Comparison of ENCODE assay signal across 19 cellular contexts in genomic region chr12:93794738-93795137, GRCh38.
DNase-seq lines count a peak whose midpoint lies in the region; ATAC-seq, FAIRE-seq and TF ChIP-seq lines count a peak whose summit lies in the region.
"Had no signal": no experiment of that assay in that cellular context is flagged by ENCODE, and none has a peak within 500 bp of the region (broad histone marks: within the 10 kb centered on the region; RNA-seq: fewer than 3 reads in every experiment).

No MANE protein-coding gene starts in this region.

- no peaks in the 10 kb centered on the region for H3K36me3 ChIP-seq in Karpas-422 (ENCODE audit: insufficient read depth, low read length)
- no peaks in the 10 kb centered on the region for H3K36me3 ChIP-seq in mesendoderm (ENCODE audit: control insufficient read depth, insufficient read depth, low read length)
- H3K36me3 ChIP-seq: BLaER1 had no signal

- H3K4me2 ChIP-seq in Karpas-422 (ENCODE audit: low read depth, low read length, poor library complexity, severe bottlenecking) (peak overlapping the region; percentile 1), mesendoderm (ENCODE audit: low read length) (no peak overlapping the region)
- H3K4me2 ChIP-seq: BLaER1 had no signal

- H3K4me1 ChIP-seq in Karpas-422 (ENCODE audit: low read length) (peaks cover 50% of the 10 kb centered on the region), mesendoderm (ENCODE audit: control insufficient read depth, low read depth, low read length) (peaks cover 4% of the 10 kb centered on the region)

- no peak overlapping the region for H2AFZ ChIP-seq in Karpas-422 (ENCODE audit: low read length)

- FAIRE-seq in GM12892 (lab: Jason Lieb, UNC): no peak
- FAIRE-seq: K562 had no signal

- H3K79me2 ChIP-seq in Karpas-422 (ENCODE audit: low read length): no peaks in the 10 kb centered on the region
- H3K79me2 ChIP-seq in mesendoderm (ENCODE audit: control insufficient read depth, insufficient read depth, low read length): no peaks in the 10 kb centered on the region

- no peaks in the 10 kb centered on the region for H3K9me3 ChIP-seq in Karpas-422 (ENCODE audit: low read length)
- H3K9me3 ChIP-seq: BLaER1 had no signal

- no peak overlapping the region for H2AK5ac ChIP-seq in mesendoderm (ENCODE audit: low read length)

- no peak overlapping the region for H3K23ac ChIP-seq in mesendoderm (ENCODE audit: low read length)

- H2BK120ac ChIP-seq in mesendoderm (ENCODE audit: low read depth, low read length): peak overlapping the region; percentile 9

- no peak overlapping the region for H4K5ac ChIP-seq in mesendoderm (ENCODE audit: low read length)

- H3K4ac ChIP-seq in mesendoderm (ENCODE audit: low read depth, low read length): no peak overlapping the region

- peak; percentile 53 for ATAC-seq in GM19035 (IDR thresholded peaks at IDR 0.05; ENCODE audit: unreplicated experiment)
- ATAC-seq: HCT116, K562 had no signal

- no peak for TF ChIP-seq CTCF in GM12865 (IDR thresholded peaks at IDR 0.05; ENCODE audit: insufficient read depth, low read depth, low read length, missing control alignments)

- no peak overlapping the region for H3K18ac ChIP-seq in mesendoderm (ENCODE audit: low read length)

- H2BK5ac ChIP-seq in mesendoderm (ENCODE audit: low read length): no peak overlapping the region

- no peak overlapping the region for H3K9ac ChIP-seq in Karpas-422 (ENCODE audit: low read length)
- H3K9ac ChIP-seq in mesendoderm (ENCODE audit: low read length): no peak overlapping the region
- H3K9ac ChIP-seq: BLaER1 had no signal

- H3K9me2 ChIP-seq in Karpas-422 (replicated peaks; ENCODE audit: insufficient read depth, low read length): no peaks in the 10 kb centered on the region

- no peak overlapping the region for H3K56ac ChIP-seq in mesendoderm (ENCODE audit: low read length)

- DNase-seq in GM12865 (ENCODE audit: low read depth) (peak; percentile 14), Karpas-422 (no peak), mesendoderm (no peak), NCI-H446 (lab: John Stamatoyannopoulos, UW) (no peak), GM12892 (ENCODE audit: insufficient read length) (no peak), substantia nigra (lab: John Stamatoyannopoulos, UW) (no peak)
- no peak for DNase-seq in activated T-cell treated with anti-CD3 and anti-CD28 coated beads, Interleukin-2, amount 50 U/mL, for 1 hour
- DNase-seq: 8988T; CD4-positive, alpha-beta memory T cell; DMS153; DMS79 treated with DMSO at 0.1 percent for 48 hours; GF-D8; GOT3; H7 had no signal

- H2BK15ac ChIP-seq in mesendoderm (replicated peaks; ENCODE audit: low read depth): no peak overlapping the region

- H3K27ac ChIP-seq in Karpas-422 (ENCODE audit: low read length): no peak overlapping the region
- H3K27ac ChIP-seq in mesendoderm (ENCODE audit: low read depth, low read length): no peak overlapping the region
- no peak overlapping the region for H3K27ac ChIP-seq in substantia nigra (ENCODE audit: low read depth, low read length, poor library complexity, severe bottlenecking)
- H3K27ac ChIP-seq: BLaER1, HL-60 had no signal

- H3K27me3 ChIP-seq in Karpas-422 (ENCODE audit: low read length): no peaks in the 10 kb centered on the region
- H3K27me3 ChIP-seq in mesendoderm (ENCODE audit: insufficient read depth, low read length, poor library complexity): no peaks in the 10 kb centered on the region
- H3K27me3 ChIP-seq: BLaER1 had no signal

- WGBS in mesendoderm (ENCODE audit: extremely low coverage, insufficient coverage, low lambda C conversion rate): no CpG with 5 or more reads among the region's 2 CpGs

- H4K20me1 ChIP-seq in Karpas-422 (ENCODE audit: insufficient read depth, low read depth, low read length): no peaks in the 10 kb centered on the region
- H4K20me1 ChIP-seq: BLaER1 had no signal

- no peak for TF ChIP-seq POLR2A in GM12892 (IDR thresholded peaks at IDR 0.05; ENCODE audit: low read depth, low read length)

- H3K79me1 ChIP-seq in mesendoderm (ENCODE audit: low read length): no peaks in the 10 kb centered on the region

- H3K4me3 ChIP-seq in GM12865 (ENCODE audit: low read depth, low read length) (no peak overlapping the region), Karpas-422 (ENCODE audit: low read length) (no peak overlapping the region), mesendoderm (ENCODE audit: low read length) (no peak overlapping the region)
- H3K4me3 ChIP-seq: BLaER1, K562 had no signal

- H4K8ac ChIP-seq in mesendoderm (ENCODE audit: low read depth, low read length): no peak overlapping the region
